8 cellular contexts compared by ENCODE assay signal in the genomic region with DNA sequence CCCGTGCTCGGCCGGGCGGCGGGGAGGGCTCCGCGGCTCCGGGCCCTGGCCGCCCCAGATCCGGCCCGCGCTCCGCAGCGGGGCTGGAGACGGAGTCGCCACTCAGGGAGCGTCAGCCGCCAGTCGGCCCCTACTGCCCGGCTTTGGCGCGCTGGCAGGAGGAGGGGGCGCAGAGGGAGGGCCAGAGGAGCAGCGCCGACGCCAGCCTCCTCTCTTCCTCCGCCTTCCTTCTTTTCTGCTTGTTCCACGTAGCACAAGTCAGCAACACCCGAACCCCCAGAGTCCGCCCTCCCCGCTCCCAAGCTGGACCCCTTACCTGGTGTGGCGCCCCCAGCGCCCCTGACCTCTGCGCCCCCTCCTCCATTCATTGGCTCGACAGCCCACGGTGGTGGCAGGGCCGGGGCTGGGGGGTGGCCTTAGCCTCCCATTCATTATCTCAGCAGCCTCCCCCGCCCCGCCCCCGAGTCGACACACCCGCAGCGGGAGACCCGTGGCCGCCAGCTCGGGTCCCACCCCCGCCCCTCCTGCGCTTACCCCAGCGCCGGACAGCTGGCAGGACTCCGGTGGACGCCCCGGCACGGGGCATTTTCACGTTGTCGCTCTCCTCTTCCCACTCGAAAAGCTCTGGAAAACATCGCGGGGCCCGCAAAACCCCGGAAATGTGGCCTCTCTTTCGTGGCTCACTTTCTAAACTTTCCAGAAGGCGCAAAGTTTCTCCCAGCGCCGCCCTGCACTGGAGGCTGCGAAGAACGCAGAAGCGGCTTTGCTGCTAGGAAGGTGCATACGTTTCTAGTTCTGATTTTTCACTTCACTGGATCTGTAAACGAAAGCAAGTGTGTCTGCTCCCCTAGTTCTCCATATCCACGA. TPM values are rescaled to one million over a fixed set of nuclear protein-coding genes. Genes with fewer than 3 reads are reported as not detected.
DNase-seq lines count a peak whose midpoint lies in the region; ATAC-seq, FAIRE-seq and TF ChIP-seq lines count a peak whose summit lies in the region.

A gene with protein sequence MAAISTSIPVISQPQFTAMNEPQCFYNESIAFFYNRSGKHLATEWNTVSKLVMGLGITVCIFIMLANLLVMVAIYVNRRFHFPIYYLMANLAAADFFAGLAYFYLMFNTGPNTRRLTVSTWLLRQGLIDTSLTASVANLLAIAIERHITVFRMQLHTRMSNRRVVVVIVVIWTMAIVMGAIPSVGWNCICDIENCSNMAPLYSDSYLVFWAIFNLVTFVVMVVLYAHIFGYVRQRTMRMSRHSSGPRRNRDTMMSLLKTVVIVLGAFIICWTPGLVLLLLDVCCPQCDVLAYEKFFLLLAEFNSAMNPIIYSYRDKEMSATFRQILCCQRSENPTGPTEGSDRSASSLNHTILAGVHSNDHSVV (minus strand): TSS at position 135 of the 867 bp plus-strand sequence. CDS start 66,353 bp downstream, outside the sequence.

- WGBS in hepatocyte (ENCODE audit: low lambda C conversion rate, missing lambda C conversion rate) = 2% methylated on average over 55 of the region's 71 CpGs

- peaks cover 18% of the 10 kb centered on the region for H3K4me1 ChIP-seq in hepatocyte (ENCODE audit: insufficient read depth)

- H3K4me2 ChIP-seq in hepatocyte = peak within 1 kb of the TSS; percentile 91

- H3K36me3 ChIP-seq in hepatocyte (replicated peaks; ENCODE audit: insufficient read depth, low read depth) = no peaks in the 10 kb centered on the region

- TF ChIP-seq CTCF in hepatocyte (IDR thresholded peaks at IDR 0.05; ENCODE audit: poor library complexity) (no peak), progenitor cell of endocrine pancreas (IDR thresholded peaks at IDR 0.05; ENCODE audit: unreplicated experiment) (no peak)

- peaks cover 23% of the 10 kb centered on the region for H3K4me1 Mint-ChIP-seq in progenitor cell of endocrine pancreas (ENCODE audit: low read depth)

- no peaks in the 10 kb centered on the region for H3K36me3 Mint-ChIP-seq in progenitor cell of endocrine pancreas (ENCODE audit: insufficient read depth)

- peaks cover 36% of the 10 kb centered on the region for H3K79me2 ChIP-seq in hepatocyte

- peak within 1 kb of the TSS; percentile 80 for H3K4me3 ChIP-seq in hepatocyte

- H3K27ac ChIP-seq in hepatocyte = peak within 1 kb of the TSS; percentile 91

- no peaks in the 10 kb centered on the region for H3K27me3 ChIP-seq in hepatocyte

- H3K9me2 ChIP-seq in hepatocyte (replicated peaks; ENCODE audit: insufficient read depth) = no peaks in the 10 kb centered on the region

- DNase-seq in GM12892 (ENCODE audit: insufficient read length) (peak; percentile 7), amygdala (lab: John Stamatoyannopoulos, UW) (peak in 42 of 56 donors; percentile 8 to 77 (median 59)), hepatocyte (ENCODE audit: low spot score) (peak; percentile 77), progenitor cell of endocrine pancreas (ENCODE audit: low spot score, unreplicated experiment) (peak; percentile 57)
- DNase-seq in activated CD4-positive, alpha-beta T cell treated with anti-CD3 and anti-CD28 coated beads, Interleukin-2, amount 50 U/mL, for 48 hours = no peak

- no peak for TF ChIP-seq POLR2A in GM12892 (IDR thresholded peaks at IDR 0.05; ENCODE audit: low read depth, low read length)

- peak within 1 kb of the TSS; percentile 89 for H3K27ac Mint-ChIP-seq in progenitor cell of endocrine pancreas

- FAIRE-seq in GM12892 (lab: Jason Lieb, UNC) = peak; percentile 58

- H2AFZ ChIP-seq in hepatocyte = peak within 1 kb of the TSS; percentile 83

- peaks cover 17% of the 10 kb centered on the region for H4K20me1 ChIP-seq in hepatocyte (ENCODE audit: insufficient read depth, poor library complexity, severe bottlenecking)

- no peaks in the 10 kb centered on the region for H3K9me3 Mint-ChIP-seq in progenitor cell of endocrine pancreas (ENCODE audit: low read depth)

- peak within 1 kb of the TSS; percentile 79 for H3K4me3 Mint-ChIP-seq in progenitor cell of endocrine pancreas (ENCODE audit: low read depth)

- H3K27me3 Mint-ChIP-seq in progenitor cell of endocrine pancreas = peaks cover 8% of the 10 kb centered on the region

- H3K9me3 ChIP-seq in hepatocyte (ENCODE audit: low read depth) = no peaks in the 10 kb centered on the region

- ATAC-seq in HG03280 (IDR thresholded peaks at IDR 0.05; ENCODE audit: unreplicated experiment) (peak; percentile 28), GM21447 (IDR thresholded peaks at IDR 0.05; ENCODE audit: unreplicated experiment) (no peak), HG03095 (IDR thresholded peaks at IDR 0.05; ENCODE audit: unreplicated experiment) (no peak)

RNA-seq across cellular contexts. Expression of the gene that starts here (rescaled TPM):
- polyA plus RNA-seq in GM12892 (2012; ENCODE audit: missing spikeins) = 0.74 TPM
- total RNA-seq in hepatocyte = 36.8 and 45.9 TPM in 2 replicates
- polyA plus RNA-seq in hepatocyte = 20.2 and 24.2 TPM in 2 replicates
- 16.2 and 17.4 TPM in 2 replicates for total RNA-seq in progenitor cell of endocrine pancreas

Comparison
In these comparisons a context has a peak if more than half of its experiments do, and no peak if none do; other contexts are left out.
1. DNase-seq: peak in GM12892 (single experiment), amygdala (42 of 56), hepatocyte (single experiment) and progenitor cell of endocrine pancreas (single experiment); none in activated CD4-positive, alpha-beta T cell treated with anti-CD3 and anti-CD28 coated beads, Interleukin-2, amount 50 U/mL, for 48 hours (0 of 2).